1 cellular context compared by ENCODE assay signal in the genomic region with DNA sequence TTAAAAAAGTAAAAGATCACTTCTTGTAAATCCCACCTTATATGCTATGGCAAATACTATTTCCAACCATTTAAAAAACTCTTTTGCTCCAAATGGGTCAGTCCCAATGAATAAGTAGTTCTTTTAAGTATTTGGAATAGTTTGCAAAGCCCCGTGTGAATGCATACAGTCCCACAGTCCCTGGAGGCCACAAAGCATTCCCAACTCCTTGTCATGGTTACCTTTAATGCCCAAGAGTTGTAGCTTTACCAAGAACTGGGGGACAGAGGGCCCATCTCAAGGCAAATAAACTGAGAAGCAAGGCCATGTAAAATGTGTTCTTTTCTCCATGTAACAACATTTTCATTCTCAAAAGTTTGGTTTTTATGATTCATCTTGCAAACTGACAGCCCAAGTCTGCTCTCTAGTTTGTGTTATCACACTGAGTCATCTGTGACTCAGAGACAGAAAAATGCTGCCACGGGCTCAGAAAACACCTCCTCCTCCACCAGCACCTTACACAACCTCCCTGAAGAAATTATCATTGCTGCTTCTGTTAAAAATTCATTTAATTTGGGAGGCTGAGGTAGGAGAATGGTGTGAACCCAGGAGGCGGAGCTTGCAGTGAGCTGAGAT.
A peak's percentile ranks its signal among the peaks of the same experiment; 100 is the strongest.
TF ChIP-seq lines count a peak whose summit lies in the region.

No MANE protein-coding gene starts in this region.

TF ChIP-seq in K562, 482 proteins besides CTCF, POLR2A, EP300 and RAD21 (continued from another document):
- TF ChIP-seq TAF15 (IDR thresholded peaks at IDR 0.05; ENCODE audit: low read depth, low read length), result no peak
- peak; percentile 67 for TF ChIP-seq ARID1B (IDR thresholded peaks at IDR 0.05)
- no peak for TF ChIP-seq CAMTA2 (CRISPR knock-in tag; conservative IDR thresholded peaks at IDR 0.05)
- TF ChIP-seq CREB1 (IDR thresholded peaks at IDR 0.05), result no peak
- no peak for TF ChIP-seq CREB1 (CRISPR knock-in tag; IDR thresholded peaks at IDR 0.05)
- no peak for TF ChIP-seq IFI16 (CRISPR knock-in tag; IDR thresholded peaks at IDR 0.05)
- peak; percentile 82 for TF ChIP-seq JUN (IDR thresholded peaks at IDR 0.05; ENCODE audit: borderline replicate concordance, low read depth, low read length)
- TF ChIP-seq JUN (CRISPR knock-in tag; IDR thresholded peaks at IDR 0.05; ENCODE audit: borderline replicate concordance), result no peak
- no peak for TF ChIP-seq HNRNPL (IDR thresholded peaks at IDR 0.05; ENCODE audit: low read depth, low read length)
- TF ChIP-seq ZNF785 (CRISPR knock-in tag; IDR thresholded peaks at IDR 0.05), result no peak
- TF ChIP-seq, protein P1, sequence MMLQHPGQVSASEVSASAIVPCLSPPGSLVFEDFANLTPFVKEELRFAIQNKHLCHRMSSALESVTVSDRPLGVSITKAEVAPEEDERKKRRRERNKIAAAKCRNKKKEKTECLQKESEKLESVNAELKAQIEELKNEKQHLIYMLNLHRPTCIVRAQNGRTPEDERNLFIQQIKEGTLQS (IDR thresholded peaks at IDR 0.05), result peak; percentile 66
- TF ChIP-seq, protein P1 (CRISPR knock-in tag; conservative IDR thresholded peaks at IDR 0.05), result no peak
- TF ChIP-seq MEIS2 (IDR thresholded peaks at IDR 0.05; ENCODE audit: partially characterized antibody), result peak; percentile 33
